Comparison of ENCODE assay signal across 17 cellular contexts in genomic region chr6:80316655-80317332, GRCh38.
A peak's percentile ranks its signal among the peaks of the same experiment; 100 is the strongest.
DNase-seq lines count a peak whose midpoint lies in the region; ATAC-seq, FAIRE-seq and TF ChIP-seq lines count a peak whose summit lies in the region.
"Had no signal": no experiment of that assay in that cellular context is flagged by ENCODE, and none has a peak within 500 bp of the region (broad histone marks: within the 10 kb centered on the region; RNA-seq: fewer than 3 reads in every experiment).

No MANE protein-coding gene starts in this region.

- no peak overlapping the region for H2AFZ ChIP-seq in astrocyte (ENCODE audit: low read depth, low read length)

- H3K27ac ChIP-seq in astrocyte (ENCODE audit: low read depth, low read length) (no peak overlapping the region), upper lobe of right lung (no peak overlapping the region)
- H3K27ac ChIP-seq: gastroesophageal sphincter, upper lobe of left lung had no signal

- intact Hi-C loops in upper lobe of right lung (cut with DNase I) = no loop called here

- H3K27ac Mint-ChIP-seq in astrocyte (ENCODE audit: unreplicated experiment) (no peak overlapping the region), osteocyte (ENCODE audit: unreplicated experiment) (no peak overlapping the region)
- no peak overlapping the region for H3K27ac Mint-ChIP-seq in activated CD4-positive, alpha-beta T cell treated with anti-CD3 and anti-CD28 coated beads, Interleukin-2, amount 10 ng/mL, durations not matched to agents 7 days and 5 days
- H3K27ac Mint-ChIP-seq: activated B cell treated with CpG ODN at 0.5 μM for 24 hours, B cell, IgD-negative memory B cell had no signal

- H3K27me3 ChIP-seq in astrocyte (ENCODE audit: insufficient read depth, low read length) = no peaks in the 10 kb centered on the region
- H3K27me3 ChIP-seq in upper lobe of right lung = no peaks in the 10 kb centered on the region
- H3K27me3 ChIP-seq: gastroesophageal sphincter, upper lobe of left lung had no signal

- ATAC-seq in omental fat pad (ENCODE audit: low FRiP score) = no peak
- no peak for ATAC-seq in upper lobe of right lung
- no peak for ATAC-seq in HG02852 (IDR thresholded peaks at IDR 0.05; ENCODE audit: unreplicated experiment)
- ATAC-seq: gastroesophageal sphincter had no signal

- H3K4me3 ChIP-seq in AG10803 (ENCODE audit: low read length) = no peak overlapping the region
- H3K4me3 ChIP-seq in astrocyte (ENCODE audit: insufficient read depth, low read depth, low read length) = no peak overlapping the region
- no peak overlapping the region for H3K4me3 ChIP-seq in fibroblast of the aortic adventitia (ENCODE audit: low read depth, low read length)
- no peak overlapping the region for H3K4me3 ChIP-seq in upper lobe of right lung
- H3K4me3 ChIP-seq: gastroesophageal sphincter, upper lobe of left lung had no signal

- CTCF ChIA-PET in activated CD4-positive, alpha-beta T cell treated with anti-CD3 and anti-CD28 coated beads, Interleukin-2, amount 10 ng/mL, durations not matched to agents 7 days and 5 days (lab: Charles Lee) = no interaction called here

- H4K20me1 ChIP-seq in astrocyte (ENCODE audit: insufficient read depth, low read length) = no peaks in the 10 kb centered on the region

- no peak overlapping the region for H3K4me3 Mint-ChIP-seq in astrocyte (ENCODE audit: unreplicated experiment)
- H3K4me3 Mint-ChIP-seq in osteocyte (ENCODE audit: unreplicated experiment) = no peak overlapping the region
- no peak overlapping the region for H3K4me3 Mint-ChIP-seq in activated CD4-positive, alpha-beta T cell treated with anti-CD3 and anti-CD28 coated beads, Interleukin-2, amount 10 ng/mL, durations not matched to agents 7 days and 5 days
- H3K4me3 Mint-ChIP-seq: activated B cell treated with CpG ODN at 0.5 μM for 24 hours, B cell, IgD-negative memory B cell had no signal

- H3K79me2 ChIP-seq in astrocyte (ENCODE audit: insufficient read depth, low read length) = no peaks in the 10 kb centered on the region

- TF ChIP-seq CTCF in AG10803 (conservative IDR thresholded peaks at IDR 0.05; ENCODE audit: low read length) = peak; percentile 63
- peak; percentile 11 for TF ChIP-seq CTCF in astrocyte (IDR thresholded peaks at IDR 0.05; ENCODE audit: insufficient read depth, low read depth, low read length)
- TF ChIP-seq CTCF in fibroblast of the aortic adventitia (IDR thresholded peaks at IDR 0.05; ENCODE audit: insufficient read depth, low read length) = peak; percentile 57
- TF ChIP-seq CTCF in osteocyte (IDR thresholded peaks at IDR 0.05) = peak; percentile 35
- no peak for TF ChIP-seq CTCF in omental fat pad (IDR thresholded peaks at IDR 0.05)
- no peak for TF ChIP-seq CTCF in upper lobe of right lung (IDR thresholded peaks at IDR 0.05)

- peaks cover 3% of the 10 kb centered on the region for H3K36me3 Mint-ChIP-seq in astrocyte (ENCODE audit: low read depth, unreplicated experiment)
- H3K36me3 Mint-ChIP-seq in osteocyte (ENCODE audit: unreplicated experiment) = peaks cover 5% of the 10 kb centered on the region
- no peaks in the 10 kb centered on the region for H3K36me3 Mint-ChIP-seq in activated CD4-positive, alpha-beta T cell treated with anti-CD3 and anti-CD28 coated beads, Interleukin-2, amount 10 ng/mL, durations not matched to agents 7 days and 5 days (ENCODE audit: low read depth)

- H3K4me1 Mint-ChIP-seq in astrocyte (ENCODE audit: low read depth, unreplicated experiment) (peaks cover 5% of the 10 kb centered on the region), osteocyte (ENCODE audit: unreplicated experiment) (peaks cover 16% of the 10 kb centered on the region)
- no peaks in the 10 kb centered on the region for H3K4me1 Mint-ChIP-seq in activated CD4-positive, alpha-beta T cell treated with anti-CD3 and anti-CD28 coated beads, Interleukin-2, amount 10 ng/mL, durations not matched to agents 7 days and 5 days

- H3K27me3 Mint-ChIP-seq in astrocyte (ENCODE audit: low read depth, unreplicated experiment) = no peaks in the 10 kb centered on the region
- H3K27me3 Mint-ChIP-seq in osteocyte (ENCODE audit: unreplicated experiment) = no peaks in the 10 kb centered on the region
- H3K27me3 Mint-ChIP-seq in activated CD4-positive, alpha-beta T cell treated with anti-CD3 and anti-CD28 coated beads, Interleukin-2, amount 10 ng/mL, durations not matched to agents 7 days and 5 days = no peaks in the 10 kb centered on the region
- H3K27me3 Mint-ChIP-seq: activated B cell treated with CpG ODN at 0.5 μM for 24 hours, B cell, IgD-negative memory B cell had no signal

- no peak for FAIRE-seq in astrocyte (lab: Jason Lieb, UNC)

- no peaks in the 10 kb centered on the region for H3K9me3 ChIP-seq in astrocyte (ENCODE audit: insufficient read depth, low read depth, low read length)
- no peaks in the 10 kb centered on the region for H3K9me3 ChIP-seq in upper lobe of right lung
- H3K9me3 ChIP-seq: gastroesophageal sphincter, upper lobe of left lung had no signal

- POLR2A ChIA-PET in activated CD4-positive, alpha-beta T cell treated with anti-CD3 and anti-CD28 coated beads, Interleukin-2, amount 10 ng/mL, durations not matched to agents 7 days and 5 days (lab: Charles Lee) = no interaction called here

- DNase-seq in AG10803 (ENCODE audit: low read depth) = peak; percentile 57
- no peak for DNase-seq in astrocyte (ENCODE audit: low read depth)
- peak; percentile 57 for DNase-seq in fibroblast of the aortic adventitia (ENCODE audit: low read depth)
- no peak for DNase-seq in osteocyte (ENCODE audit: extremely low spot score, unreplicated experiment)
- no peak for DNase-seq in omental fat pad (ENCODE audit: low spot score)
- DNase-seq in upper lobe of right lung = no peak
- no peak for DNase-seq in activated CD4-positive, alpha-beta T cell treated with anti-CD3 and anti-CD28 coated beads, Interleukin-2, amount 10 ng/mL, durations not matched to agents 7 days and 5 days
- DNase-seq: activated B cell treated with CpG ODN at 0.5 μM for 24 hours; activated CD8-positive, alpha-beta memory T cell treated with anti-CD3 and anti-CD28 coated beads for 24 hours; MV-4-11; stimulated activated CD4-positive, alpha-beta T cell treated with anti-CD3 and anti-CD28 coated beads, Interleukin-4, amount 100 ng/mL, for 24 hours; T-helper 1 cell; upper lobe of left lung had no signal

- H3K9me3 Mint-ChIP-seq in astrocyte (ENCODE audit: unreplicated experiment) (peaks cover 6% of the 10 kb centered on the region), osteocyte (ENCODE audit: unreplicated experiment) (peaks cover 7% of the 10 kb centered on the region)
- H3K9me3 Mint-ChIP-seq in activated CD4-positive, alpha-beta T cell treated with anti-CD3 and anti-CD28 coated beads, Interleukin-2, amount 10 ng/mL, durations not matched to agents 7 days and 5 days = peaks cover 8% of the 10 kb centered on the region

- H3K4me1 ChIP-seq in astrocyte (ENCODE audit: insufficient read depth, low read length) = no peaks in the 10 kb centered on the region
- no peaks in the 10 kb centered on the region for H3K4me1 ChIP-seq in upper lobe of right lung
- H3K4me1 ChIP-seq: upper lobe of left lung had no signal

- no peak overlapping the region for H3K9ac ChIP-seq in astrocyte (ENCODE audit: low read length)

- no peak overlapping the region for H3K4me2 ChIP-seq in astrocyte (ENCODE audit: low read length)

- no peaks in the 10 kb centered on the region for H3K36me3 ChIP-seq in astrocyte (ENCODE audit: insufficient read depth, low read length)
- H3K36me3 ChIP-seq in upper lobe of right lung = no peaks in the 10 kb centered on the region
- H3K36me3 ChIP-seq: gastroesophageal sphincter, upper lobe of left lung had no signal

Comparison
In these comparisons a context has a peak if more than half of its experiments do, and no peak if none do; other contexts are left out.
1. DNase-seq: peak in AG10803 (single experiment) and fibroblast of the aortic adventitia (single experiment); none in astrocyte (single experiment), osteocyte (single experiment), omental fat pad (single experiment), upper lobe of right lung (single experiment) and activated CD4-positive, alpha-beta T cell treated with anti-CD3 and anti-CD28 coated beads, Interleukin-2, amount 10 ng/mL, durations not matched to agents 7 days and 5 days (single experiment).
2. CTCF ChIP-seq: peak in AG10803 (single experiment), astrocyte (single experiment), fibroblast of the aortic adventitia (single experiment) and osteocyte (single experiment); none in omental fat pad (0 of 3) and upper lobe of right lung (single experiment).